In genomic region chr9:14030350-14030823, GRCh38 we compare ENCODE assay signal across 8 cellular contexts.
DNase-seq lines count a peak whose midpoint lies in the region; ATAC-seq, FAIRE-seq and TF ChIP-seq lines count a peak whose summit lies in the region.

No MANE protein-coding gene starts in this region.

- no peaks in the 10 kb centered on the region for H3K79me2 ChIP-seq in PC-3 (ENCODE audit: low read length)
- no peaks in the 10 kb centered on the region for H3K79me2 ChIP-seq in MM.1S (ENCODE audit: low read length)

- BruUV-seq in PC-3 (replicated peaks; lab: Mats Ljungman, UMichigan): no TSS peak

- TF ChIP-seq POLR2A in gastrocnemius medialis (IDR thresholded peaks at IDR 0.05) (no peak), GM12891 (IDR thresholded peaks at IDR 0.05; ENCODE audit: low read depth, low read length) (no peak)

- peak overlapping the region; percentile 66 for H3K4me2 ChIP-seq in PC-3 (ENCODE audit: low read length)
- H3K4me2 ChIP-seq in MM.1S (ENCODE audit: low read depth, low read length): no peak overlapping the region

- H3F3A ChIP-seq in PC-3 (ENCODE audit: low read length, unreplicated experiment) (no peaks in the 10 kb centered on the region), MM.1S (ENCODE audit: insufficient read depth, low read length) (no peaks in the 10 kb centered on the region)

- TF ChIP-seq CTCF in PC-3 (conservative IDR thresholded peaks at IDR 0.05; ENCODE audit: low read depth, low read length) (no peak), fibroblast of villous mesenchyme (IDR thresholded peaks at IDR 0.05; ENCODE audit: insufficient read depth, low read depth, low read length) (no peak), gastrocnemius medialis (IDR thresholded peaks at IDR 0.05 in 4 of 5, conservative IDR thresholded peaks at IDR 0.05 in 1 of 5) (no peak), MM.1S (IDR thresholded peaks at IDR 0.05; ENCODE audit: low read length) (no peak)

- H4K20me1 ChIP-seq in PC-3 (ENCODE audit: low read length): no peaks in the 10 kb centered on the region
- H4K20me1 ChIP-seq in MM.1S (ENCODE audit: insufficient read depth, low read length): no peaks in the 10 kb centered on the region

- CTCF ChIA-PET in PC-3 (lab: Charles Lee): no interaction called here

- H3K9ac ChIP-seq in PC-3 (ENCODE audit: low read length) (no peak overlapping the region), MM.1S (ENCODE audit: low read length) (no peak overlapping the region)

- H2AFZ ChIP-seq in PC-3 (ENCODE audit: low read length): peak overlapping the region; percentile 61
- H2AFZ ChIP-seq in MM.1S (ENCODE audit: low read length): no peak overlapping the region

- no peaks in the 10 kb centered on the region for H3K9me2 ChIP-seq in PC-3 (replicated peaks; ENCODE audit: low read length)
- no peaks in the 10 kb centered on the region for H3K9me2 ChIP-seq in MM.1S (replicated peaks; ENCODE audit: insufficient read depth, low read length)

- peak overlapping the region; percentile 46; the same call in 1 of the 2 replicates for H3K4me3 ChIP-seq in PC-3 (ENCODE audit: low read length)
- H3K4me3 ChIP-seq in fibroblast of villous mesenchyme (ENCODE audit: low read depth, low read length): peak overlapping the region; percentile 38
- peak overlapping the region; percentile 20 to 46 (median 38) for H3K4me3 ChIP-seq in gastrocnemius medialis
- H3K4me3 ChIP-seq in MM.1S (ENCODE audit: low read length): no peak overlapping the region

- no peak for FAIRE-seq in GM12891 (lab: Jason Lieb, UNC)

- H3K4me1 ChIP-seq in PC-3 (ENCODE audit: insufficient read depth, low read length) (peaks cover 27% of the 10 kb centered on the region), gastrocnemius medialis (peaks cover 43 to 66% of the 10 kb centered on the region in 2 donors), MM.1S (ENCODE audit: low read length) (no peaks in the 10 kb centered on the region)

- intact Hi-C loops in PC-3 (cut with micrococcal nuclease): loop anchor here (10.0 kb wide), 1 partner anchor 284 kb away; the partner anchor contains the start of gene NFIB
- intact Hi-C loops in gastrocnemius medialis (cut with DNase I; ENCODE audit: low total_unique reads): loop anchor here (2.0 to 5.0 kb wide), 4 partner anchors 16 to 323 kb away; no protein-coding TSS in a partner anchor

- H3K27ac ChIP-seq in PC-3 (ENCODE audit: low read length) (peak overlapping the region; percentile 47), gastrocnemius medialis (peak overlapping the region; percentile 83 to 91 (median 85)), MM.1S (ENCODE audit: low read length) (no peak overlapping the region)

- peak; percentile 85 for ATAC-seq in PC-3
- peak; percentile 66 to 68 for ATAC-seq in gastrocnemius medialis
- ATAC-seq in HG02588 (IDR thresholded peaks at IDR 0.05; ENCODE audit: unreplicated experiment): no peak
- ATAC-seq in GM18867 (IDR thresholded peaks at IDR 0.05; ENCODE audit: unreplicated experiment): no peak

- H3K27me3 ChIP-seq in PC-3 (ENCODE audit: low read length): no peaks in the 10 kb centered on the region
- H3K27me3 ChIP-seq in gastrocnemius medialis: no peaks in the 10 kb centered on the region
- H3K27me3 ChIP-seq in MM.1S (replicated peaks; ENCODE audit: insufficient read depth, low read length): no peaks in the 10 kb centered on the region

- peak; percentile 29 for DNase-seq in GM03348 (ENCODE audit: low spot score)
- DNase-seq in PC-3: peak; percentile 83
- peak; percentile 93 for DNase-seq in fibroblast of villous mesenchyme (ENCODE audit: low read depth)
- peak; percentile 40 to 43 for DNase-seq in gastrocnemius medialis
- DNase-seq in GM12891 (ENCODE audit: insufficient read length, low spot score): no peak
- no peak for DNase-seq in MM.1S

- H3K9me3 ChIP-seq in PC-3 (ENCODE audit: low read length) (no peaks in the 10 kb centered on the region), gastrocnemius medialis (no peaks in the 10 kb centered on the region), MM.1S (replicated peaks; ENCODE audit: insufficient read depth, low read length) (no peaks in the 10 kb centered on the region)

- POLR2A ChIA-PET in PC-3 (lab: Charles Lee; ENCODE audit: unreplicated experiment): interaction anchor here (0.7 kb wide), 1 partner anchor 91 kb away, joined by 25 read pairs; no protein-coding TSS in a partner anchor

- in situ Hi-C loops in gastrocnemius medialis (cut with MboI; ENCODE audit: low sequenced_read_pairs in 4 of 4): no loop called here

- H3K36me3 ChIP-seq in PC-3 (ENCODE audit: low read depth, low read length) (no peaks in the 10 kb centered on the region), gastrocnemius medialis (no peaks in the 10 kb centered on the region), MM.1S (replicated peaks; ENCODE audit: insufficient read depth, low read length) (no peaks in the 10 kb centered on the region)

TF ChIP-seq in GM12891, 5 proteins besides CTCF, POLR2A, EP300 and RAD21:
- TF ChIP-seq SPI1 (IDR thresholded peaks at IDR 0.05; ENCODE audit: low read depth, low read length) (no peak), PAX5 (IDR thresholded peaks at IDR 0.05; ENCODE audit: insufficient read depth, low read length, severe bottlenecking) (no peak), TAF1 (IDR thresholded peaks at IDR 0.05; ENCODE audit: low read depth, low read length) (no peak), POU2F2 (IDR thresholded peaks at IDR 0.05; ENCODE audit: low read depth, low read length) (no peak), POLR2AphosphoS5 (IDR thresholded peaks at IDR 0.05; ENCODE audit: low read depth, low read length) (no peak)

Comparison
In these comparisons a context has a peak if more than half of its experiments do, and no peak if none do; other contexts are left out.
1. DNase-seq: peak in GM03348 (single experiment), PC-3 (single experiment), fibroblast of villous mesenchyme (single experiment) and gastrocnemius medialis (2 of 2); none in GM12891 (single experiment) and MM.1S (single experiment).
2. ATAC-seq: peak in PC-3 (single experiment) and gastrocnemius medialis (2 of 2); none in HG02588 (single experiment) and GM18867 (single experiment).